Comparison of ENCODE assay signal across 8 cellular contexts in genomic region chr13:110726726-110727125, GRCh38. TPM values are rescaled to one million over a fixed set of nuclear protein-coding genes. Genes with fewer than 3 reads are reported as not detected.
DNase-seq lines count a peak whose midpoint lies in the region; ATAC-seq and TF ChIP-seq lines count a peak whose summit lies in the region.

No MANE protein-coding gene starts in this region.

- no peak overlapping the region for H3K4me3 ChIP-seq in stomach

- H3K4me1 ChIP-seq in stomach = peaks cover 0 to 4% (median 0%) of the 10 kb centered on the region in 4 donors

- H3K4me3 Mint-ChIP-seq in activated naive CD8-positive, alpha-beta T cell treated with anti-CD3 and anti-CD28 coated beads, Interleukin-2, amount 10 ng/mL, durations not matched to agents 7 days and 5 days = peak overlapping the region; percentile 43
- H3K4me3 Mint-ChIP-seq in Calu3 (ENCODE audit: low read depth, unreplicated experiment) = no peak overlapping the region

- no peaks in the 10 kb centered on the region for H3K27me3 ChIP-seq in stomach

- no peak for TF ChIP-seq POLR2A in stomach (IDR thresholded peaks at IDR 0.05)

- 75 to 83% (median 81%) methylated on average over 9 of the region's 9 CpGs for WGBS in stomach, 5 donors

- TF ChIP-seq EP300 in stomach (IDR thresholded peaks at IDR 0.05) = no peak

- CTCF ChIA-PET in Calu3 (lab: Charles Lee) = no interaction called here

- intact Hi-C loops in Calu3 (cut with micrococcal nuclease; ENCODE audit: unreplicated experiment) (no loop called here), stomach (cut with DNase I; ENCODE audit: low total_unique reads) (loop anchor here (10.0 kb wide), 1 partner anchor 88 kb away; no protein-coding TSS in a partner anchor)

- no peaks in the 10 kb centered on the region for H3K9me3 ChIP-seq in stomach

- no peaks in the 10 kb centered on the region for H3K27me3 Mint-ChIP-seq in activated naive CD8-positive, alpha-beta T cell treated with anti-CD3 and anti-CD28 coated beads, Interleukin-2, amount 10 ng/mL, durations not matched to agents 7 days and 5 days
- H3K27me3 Mint-ChIP-seq in Calu3 (ENCODE audit: unreplicated experiment) = no peaks in the 10 kb centered on the region

- POLR2A ChIA-PET in activated naive CD8-positive, alpha-beta T cell treated with anti-CD3 and anti-CD28 coated beads, Interleukin-2, amount 10 ng/mL, durations not matched to agents 7 days and 5 days (lab: Charles Lee) = no interaction called here

- H3K36me3 Mint-ChIP-seq in activated naive CD8-positive, alpha-beta T cell treated with anti-CD3 and anti-CD28 coated beads, Interleukin-2, amount 10 ng/mL, durations not matched to agents 7 days and 5 days = peaks cover 4% of the 10 kb centered on the region
- no peaks in the 10 kb centered on the region for H3K36me3 Mint-ChIP-seq in Calu3 (ENCODE audit: insufficient read depth, unreplicated experiment)

- peaks cover 12% of the 10 kb centered on the region for H3K4me1 Mint-ChIP-seq in activated naive CD8-positive, alpha-beta T cell treated with anti-CD3 and anti-CD28 coated beads, Interleukin-2, amount 10 ng/mL, durations not matched to agents 7 days and 5 days
- H3K4me1 Mint-ChIP-seq in Calu3 (ENCODE audit: low read depth, unreplicated experiment) = no peaks in the 10 kb centered on the region

- ATAC-seq in GM21825 (IDR thresholded peaks at IDR 0.05; ENCODE audit: unreplicated experiment) = peak; percentile 56
- ATAC-seq in activated naive CD8-positive, alpha-beta T cell treated with anti-CD3 and anti-CD28 coated beads, Interleukin-2, amount 10 ng/mL, durations not matched to agents 7 days and 5 days (ENCODE audit: low read depth) = peak; percentile 97

- DNase-seq in SHP77 treated with DMSO at 0.1 percent for 48 hours (lab: John Stamatoyannopoulos, UW) (peak; percentile 35), AG08395 (ENCODE audit: low spot score) (no peak), Calu3 (no peak), SW480 (ENCODE audit: low spot score) (no peak), stomach (no peak)
- DNase-seq in activated naive CD8-positive, alpha-beta T cell treated with anti-CD3 and anti-CD28 coated beads, Interleukin-2, amount 10 ng/mL, durations not matched to agents 7 days and 5 days = peak; percentile 53
- DNase-seq in stimulated activated CD8-positive, alpha-beta memory T cell treated with anti-CD3 and anti-CD28 coated beads, Interleukin-7, amount 100 ng/mL, for 48 hours (ENCODE audit: extremely low read depth in 1 of 2, low read depth in 1 of 2) = peak; percentile 57 to 68

- TF ChIP-seq CTCF in Calu3 (IDR thresholded peaks at IDR 0.05; ENCODE audit: unreplicated experiment) = no peak
- TF ChIP-seq CTCF in stomach (IDR thresholded peaks at IDR 0.05) = no peak

- H3K9me3 Mint-ChIP-seq in activated naive CD8-positive, alpha-beta T cell treated with anti-CD3 and anti-CD28 coated beads, Interleukin-2, amount 10 ng/mL, durations not matched to agents 7 days and 5 days = no peaks in the 10 kb centered on the region
- H3K9me3 Mint-ChIP-seq in Calu3 (ENCODE audit: low read depth, unreplicated experiment) = no peaks in the 10 kb centered on the region

- H3K36me3 ChIP-seq in stomach = peaks cover 0 to 13% (median 3%) of the 10 kb centered on the region in 4 donors

- BruUV-seq in Calu3 (replicated peaks; lab: Mats Ljungman, UMichigan) = no TSS peak

- peak overlapping the region; percentile 25 for H3K27ac Mint-ChIP-seq in activated naive CD8-positive, alpha-beta T cell treated with anti-CD3 and anti-CD28 coated beads, Interleukin-2, amount 10 ng/mL, durations not matched to agents 7 days and 5 days
- H3K27ac Mint-ChIP-seq in Calu3 (ENCODE audit: unreplicated experiment) = no peak overlapping the region

- no peak overlapping the region for H3K27ac ChIP-seq in stomach

RNA-seq across cellular contexts. Expression of gene ING1, which starts 13.2 kb away (rescaled TPM):
- 10 to 100 TPM; 19.5 to 21.1 TPM for total RNA-seq in activated naive CD8-positive, alpha-beta T cell treated with anti-CD3 and anti-CD28 coated beads, Interleukin-2, amount 10 ng/mL, durations not matched to agents 7 days and 5 days
- total RNA-seq in Calu3 (2022) (8.4 and 8.9 TPM in 2 replicates), stomach (10 to 100 TPM in 3 of 5 donors, 1 to 10 TPM in 2; 6.4 to 88.9 (median 12.9) TPM)
- polyA plus RNA-seq in stomach = 1 to 10 TPM; 6.7 to 7.7 (median 7.0) TPM

RNA-seq across cellular contexts. Expression of gene CARS2, which starts 20.8 kb away (rescaled TPM):
- total RNA-seq in activated naive CD8-positive, alpha-beta T cell treated with anti-CD3 and anti-CD28 coated beads, Interleukin-2, amount 10 ng/mL, durations not matched to agents 7 days and 5 days = 10 to 100 TPM; 78.9 to 84.8 TPM
- total RNA-seq in Calu3 (2022) (19.4 and 24.8 TPM in 2 replicates), stomach (100 to 1,000 TPM in 1 of 5 donors, 10 to 100 TPM in 4; 59.4 to 247 (median 70.0) TPM)
- 10 to 100 TPM; 49.3 to 87.2 (median 81.4) TPM for polyA plus RNA-seq in stomach

Comparison
In these comparisons a context has a peak if more than half of its experiments do, and no peak if none do; other contexts are left out.
1. DNase-seq: peak in SHP77 treated with DMSO at 0.1 percent for 48 hours (single experiment), activated naive CD8-positive, alpha-beta T cell treated with anti-CD3 and anti-CD28 coated beads, Interleukin-2, amount 10 ng/mL, durations not matched to agents 7 days and 5 days (single experiment) and stimulated activated CD8-positive, alpha-beta memory T cell treated with anti-CD3 and anti-CD28 coated beads, Interleukin-7, amount 100 ng/mL, for 48 hours (2 of 2); none in AG08395 (single experiment), Calu3 (single experiment), SW480 (single experiment) and stomach (single experiment).